ENCODE assay signal across 15 cellular contexts in the genomic region with DNA sequence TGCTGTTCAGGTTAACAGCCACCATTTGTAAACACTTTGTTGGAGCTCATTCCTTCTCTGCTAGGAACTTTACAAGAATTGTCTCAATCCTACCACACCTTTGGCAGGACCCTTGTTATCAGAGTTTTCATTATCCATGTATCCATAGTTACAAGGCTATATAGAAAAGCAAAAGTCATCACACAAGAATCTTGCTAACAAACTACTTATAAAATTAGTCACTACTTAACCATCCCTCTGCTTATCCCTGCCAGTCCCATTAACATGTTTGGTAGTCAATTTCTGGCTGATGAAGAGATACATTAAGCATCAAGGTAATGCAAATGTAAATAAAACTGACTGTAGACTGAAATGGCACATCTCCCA. TPM values are rescaled to one million over a fixed set of nuclear protein-coding genes. Genes with fewer than 3 reads are reported as not detected.
A peak's percentile ranks its signal among the peaks of the same experiment; 100 is the strongest.
DNase-seq lines count a peak whose midpoint lies in the region; FAIRE-seq and TF ChIP-seq lines count a peak whose summit lies in the region.
"Had no signal": no experiment of that assay in that cellular context is flagged by ENCODE, and none has a peak within 500 bp of the region (broad histone marks: within the 10 kb centered on the region; RNA-seq: fewer than 3 reads in every experiment).

No MANE protein-coding gene starts in this region.

- H3K9me1 ChIP-seq in keratinocyte (ENCODE audit: control insufficient read depth, extremely low read depth, insufficient read depth, low read length) = peaks cover 2% of the 10 kb centered on the region

- no peak overlapping the region for H3K4me3 Mint-ChIP-seq in Calu3 (ENCODE audit: low read depth, unreplicated experiment)
- H3K4me3 Mint-ChIP-seq: activated CD8-positive, alpha-beta T cell treated with anti-CD3 and anti-CD28 coated beads for 36 hours; activated naive CD8-positive, alpha-beta T cell; immature natural killer cell; neural progenitor cell had no signal

- H3K18ac ChIP-seq in neuronal stem cell (ENCODE audit: low read length) = no peak overlapping the region

- H3K14ac ChIP-seq in neuronal stem cell (ENCODE audit: low read length) = no peak overlapping the region

- FAIRE-seq in keratinocyte (lab: Jason Lieb, UNC) = peak; percentile 59

- intact Hi-C loops in Calu3 (cut with micrococcal nuclease; ENCODE audit: unreplicated experiment) = no loop called here

- H3K4me3 ChIP-seq in keratinocyte (ENCODE audit: control insufficient read depth in 2 of 3, extremely low read depth in 1 of 3, insufficient read depth in 2 of 3, low read depth in 1 of 3, low read length in 3 of 3) (no peak overlapping the region), neuronal stem cell (ENCODE audit: low read length in 2 of 2) (no peak overlapping the region)
- H3K4me3 ChIP-seq: BLaER1, HAP-1, neural progenitor cell had no signal

- no peak overlapping the region for H2BK120ac ChIP-seq in neuronal stem cell (ENCODE audit: low read depth, low read length)

- no peak overlapping the region for H4K8ac ChIP-seq in neuronal stem cell (ENCODE audit: low read depth, low read length)

- H3K4me1 ChIP-seq in keratinocyte (ENCODE audit: control insufficient read depth, extremely low read depth, insufficient read depth, low read length) (peaks cover 18% of the 10 kb centered on the region), neuronal stem cell (ENCODE audit: control insufficient read depth in 2 of 2, insufficient read depth in 1 of 2, low read depth in 1 of 2, low read length in 2 of 2) (no peaks in the 10 kb centered on the region)
- H3K4me1 ChIP-seq: BLaER1, neural progenitor cell had no signal

- no peak overlapping the region for H2BK5ac ChIP-seq in neuronal stem cell (ENCODE audit: low read length)

- H4K91ac ChIP-seq in neuronal stem cell (ENCODE audit: low read depth, low read length, poor library complexity) = no peak overlapping the region

- TF ChIP-seq CTCF in Calu3 (IDR thresholded peaks at IDR 0.05; ENCODE audit: unreplicated experiment) (no peak), keratinocyte (optimal IDR thresholded peaks at IDR 0.05 in 1 of 3, IDR thresholded peaks at IDR 0.05 in 1 of 3, conservative IDR thresholded peaks at IDR 0.05 in 1 of 3; ENCODE audit: extremely low read depth in 1 of 3, insufficient read depth in 2 of 3, low read length in 3 of 3) (no peak)

- DNase-seq in Calu3 (no peak), T1000 (lab: John Stamatoyannopoulos, UW) (peak; percentile 37), keratinocyte (ENCODE audit: low read depth, low spot score) (no peak), neuronal stem cell (ENCODE audit: low spot score) (no peak), SIG-M5 treated with dmso at 0.1 percent for 504 hours (lab: John Stamatoyannopoulos, UW; ENCODE audit: unreplicated experiment) (no peak), NCI-H2029 (lab: John Stamatoyannopoulos, UW) (no peak)
- DNase-seq: activated CD8-positive, alpha-beta T cell treated with anti-CD3 and anti-CD28 coated beads for 36 hours; immature natural killer cell; NCI-H1048; NCI-H526; substantia nigra had no signal

- no peaks in the 10 kb centered on the region for H4K20me1 ChIP-seq in keratinocyte (ENCODE audit: control insufficient read depth, extremely low read depth, insufficient read depth, low read length)

- H3K9me3 ChIP-seq in keratinocyte (ENCODE audit: control insufficient read depth, low read depth, low read length) (no peaks in the 10 kb centered on the region), neuronal stem cell (replicated peaks in 1 of 2; ENCODE audit: control insufficient read depth in 2 of 2, insufficient read depth in 1 of 2, low read depth in 1 of 2, low read length in 2 of 2) (no peaks in the 10 kb centered on the region)
- H3K9me3 ChIP-seq: BLaER1, HAP-1 had no signal

- no peak overlapping the region for H2AK5ac ChIP-seq in neuronal stem cell (ENCODE audit: low read depth, low read length)

- H2BK15ac ChIP-seq in neuronal stem cell (ENCODE audit: low read length) = no peak overlapping the region

- no peaks in the 10 kb centered on the region for H3K79me2 ChIP-seq in keratinocyte (ENCODE audit: control insufficient read depth, insufficient read depth, low read length)

- H3K27me3 Mint-ChIP-seq in Calu3 (ENCODE audit: unreplicated experiment) = no peaks in the 10 kb centered on the region
- H3K27me3 Mint-ChIP-seq: activated CD8-positive, alpha-beta T cell treated with anti-CD3 and anti-CD28 coated beads for 36 hours; activated naive CD8-positive, alpha-beta T cell had no signal

- no peaks in the 10 kb centered on the region for H3K79me1 ChIP-seq in neuronal stem cell (ENCODE audit: low read depth, low read length)

- no peaks in the 10 kb centered on the region for H3K27me3 ChIP-seq in keratinocyte (ENCODE audit: control insufficient read depth, extremely low read depth, insufficient read depth, low read length)
- H3K27me3 ChIP-seq in neuronal stem cell (ENCODE audit: control insufficient read depth in 3 of 3, insufficient read depth in 3 of 3, low read depth in 1 of 3, low read length in 3 of 3) = no peaks in the 10 kb centered on the region
- H3K27me3 ChIP-seq: BLaER1, neural progenitor cell had no signal

- no peaks in the 10 kb centered on the region for H3K9me3 Mint-ChIP-seq in Calu3 (ENCODE audit: low read depth, unreplicated experiment)
- H3K9me3 Mint-ChIP-seq: activated CD8-positive, alpha-beta T cell treated with anti-CD3 and anti-CD28 coated beads for 36 hours; immature natural killer cell; neural progenitor cell had no signal

- H3K36me3 Mint-ChIP-seq in Calu3 (ENCODE audit: insufficient read depth, unreplicated experiment) = no peaks in the 10 kb centered on the region
- H3K36me3 Mint-ChIP-seq: neural progenitor cell had no signal

- H3K4ac ChIP-seq in neuronal stem cell (ENCODE audit: low read length) = no peak overlapping the region

- peaks cover 19% of the 10 kb centered on the region for H3K4me1 Mint-ChIP-seq in Calu3 (ENCODE audit: low read depth, unreplicated experiment)
- H3K4me1 Mint-ChIP-seq: neural progenitor cell had no signal

- H2BK12ac ChIP-seq in neuronal stem cell (ENCODE audit: low read length) = no peak overlapping the region

- no TSS peak for BruUV-seq in Calu3 (replicated peaks; lab: Mats Ljungman, UMichigan)

- peak overlapping the region; percentile 29 for H3K27ac Mint-ChIP-seq in Calu3 (ENCODE audit: unreplicated experiment)
- H3K27ac Mint-ChIP-seq: activated CD8-positive, alpha-beta T cell treated with anti-CD3 and anti-CD28 coated beads for 36 hours; activated naive CD8-positive, alpha-beta T cell; immature natural killer cell; neural progenitor cell had no signal

- H3K27ac ChIP-seq in keratinocyte (ENCODE audit: control insufficient read depth, insufficient read depth, low read length) (peak overlapping the region; percentile 68), neuronal stem cell (replicated peaks; ENCODE audit: low read length) (no peak overlapping the region)
- H3K27ac ChIP-seq: BLaER1, neural progenitor cell had no signal

- H3K4me2 ChIP-seq in keratinocyte (ENCODE audit: control insufficient read depth, extremely low read depth, insufficient read depth, low read depth, low read length) = no peak overlapping the region
- no peak overlapping the region for H3K4me2 ChIP-seq in neuronal stem cell (ENCODE audit: insufficient read depth, low read length, poor library complexity, severe bottlenecking)
- H3K4me2 ChIP-seq: BLaER1, neural progenitor cell had no signal

- dilution Hi-C loops in keratinocyte (cut with MboI; ENCODE audit: extremely low pct_ligation_motif_present, low sequenced_read_pairs) = no loop called here

- H2AFZ ChIP-seq in keratinocyte (ENCODE audit: control insufficient read depth, low read length) (no peak overlapping the region), neuronal stem cell (ENCODE audit: low read length) (no peak overlapping the region)
- H2AFZ ChIP-seq: neural progenitor cell had no signal

- peak overlapping the region; percentile 28 for H3K9ac ChIP-seq in keratinocyte (ENCODE audit: control insufficient read depth, extremely low read depth, insufficient read depth, low read length)
- H3K9ac ChIP-seq in neuronal stem cell (ENCODE audit: low read depth, low read length, poor library complexity) = no peak overlapping the region
- H3K9ac ChIP-seq: BLaER1, neural progenitor cell had no signal

- CTCF ChIA-PET in Calu3 (lab: Charles Lee) = interaction anchor here (0.9 to 1.0 kb wide), 2 partner anchors 11 to 13 kb away, joined by 3 to 4 read pairs; a partner anchor contains a TSS

- H3K36me3 ChIP-seq in keratinocyte (ENCODE audit: control insufficient read depth in 2 of 2, extremely low read depth in 1 of 2, insufficient read depth in 2 of 2, low read length in 2 of 2) (no peaks in the 10 kb centered on the region), neuronal stem cell (replicated peaks in 1 of 2; ENCODE audit: control insufficient read depth in 2 of 2, insufficient read depth in 2 of 2, low read length in 2 of 2) (no peaks in the 10 kb centered on the region)
- H3K36me3 ChIP-seq: HAP-1, neural progenitor cell had no signal

- H3K23ac ChIP-seq in neuronal stem cell (ENCODE audit: low read depth, low read length, poor library complexity) = no peak overlapping the region

RNA-seq across cellular contexts. Expression of a gene that starts 10.4 kb away (rescaled TPM):
- total RNA-seq in Calu3 (2022) = 5.2 and 6.1 TPM in 2 replicates
- polyA plus RNA-seq in keratinocyte = 2.0 to 2.7 TPM (median 2.3 TPM) in 3 replicates
- 0.62 TPM for polyA plus RNA-seq in keratinocyte (2011; ENCODE audit: low read depth)
- polyA plus RNA-seq in keratinocyte (2011; cell fraction: cytosol; rRNA removed) = 0.96 and 1.3 TPM in 2 replicates
- 3.0 and 3.1 TPM in 2 replicates for polyA plus RNA-seq in keratinocyte (2011; cell fraction: nucleus; rRNA removed)
- 1.5 and 1.6 TPM in 2 replicates for polyA plus RNA-seq in keratinocyte (2012; ENCODE audit: low replicate concordance)
- polyA minus RNA-seq in keratinocyte = 4.6 to 5.8 TPM (median 4.9 TPM) in 3 replicates
- polyA minus RNA-seq in keratinocyte (2011; cell fraction: cytosol; rRNA and poly(A)+ RNA removed) = 2.9 TPM
- polyA minus RNA-seq in keratinocyte (2011; cell fraction: nucleus; rRNA and poly(A)+ RNA removed) = 3.9 and 4.0 TPM in 2 replicates
- 1.9 TPM for polyA plus RNA-seq in neuronal stem cell (2013, experiment 1 of 2)
- polyA plus RNA-seq in neuronal stem cell (2013, experiment 2 of 2) = 2.2 TPM

RNA-seq across cellular contexts. Expression of a gene that starts 10.6 kb away (rescaled TPM):
- 37.9 and 39.9 TPM in 2 replicates for total RNA-seq in Calu3 (2022)
- 23.9 to 41.5 TPM (median 24.3 TPM) in 3 replicates for polyA plus RNA-seq in keratinocyte
- 23.5 TPM for polyA plus RNA-seq in keratinocyte (2011; ENCODE audit: low read depth)
- polyA plus RNA-seq in keratinocyte (2011; cell fraction: cytosol; rRNA removed) = 24.2 and 38.6 TPM in 2 replicates
- polyA plus RNA-seq in keratinocyte (2011; cell fraction: nucleus; rRNA removed) = 21.7 and 30.7 TPM in 2 replicates
- 19.9 and 24.6 TPM in 2 replicates for polyA plus RNA-seq in keratinocyte (2012; ENCODE audit: low replicate concordance)
- 14.4 to 29.9 TPM (median 28.4 TPM) in 3 replicates for polyA minus RNA-seq in keratinocyte
- 24.2 TPM for polyA minus RNA-seq in keratinocyte (2011; cell fraction: cytosol; rRNA and poly(A)+ RNA removed)
- 9.8 and 13.0 TPM in 2 replicates for polyA minus RNA-seq in keratinocyte (2011; cell fraction: nucleus; rRNA and poly(A)+ RNA removed)
- 11.8 TPM for polyA plus RNA-seq in neuronal stem cell (2013, experiment 1 of 2)
- 11.6 TPM for polyA plus RNA-seq in neuronal stem cell (2013, experiment 2 of 2)

RNA-seq across cellular contexts. Expression of a gene that starts 13.2 kb away (rescaled TPM):
- 20.2 and 20.5 TPM in 2 replicates for total RNA-seq in Calu3 (2022)
- 4.3 to 4.9 TPM (median 4.4 TPM) in 3 replicates for polyA plus RNA-seq in keratinocyte
- 1.5 TPM for polyA plus RNA-seq in keratinocyte (2011; ENCODE audit: low read depth)
- 3.0 and 3.4 TPM in 2 replicates for polyA plus RNA-seq in keratinocyte (2011; cell fraction: cytosol; rRNA removed)
- 5.0 and 8.0 TPM in 2 replicates for polyA plus RNA-seq in keratinocyte (2011; cell fraction: nucleus; rRNA removed)
- polyA plus RNA-seq in keratinocyte (2012; ENCODE audit: low replicate concordance) = 6.1 and 7.7 TPM in 2 replicates
- 19.7 to 22.0 TPM (median 20.8 TPM) in 3 replicates for polyA minus RNA-seq in keratinocyte
- 8.8 TPM for polyA minus RNA-seq in keratinocyte (2011; cell fraction: cytosol; rRNA and poly(A)+ RNA removed)
- polyA minus RNA-seq in keratinocyte (2011; cell fraction: nucleus; rRNA and poly(A)+ RNA removed) = 7.1 and 8.9 TPM in 2 replicates
- polyA plus RNA-seq in neuronal stem cell (2013, experiment 1 of 2) = 11.3 TPM
- polyA plus RNA-seq in neuronal stem cell (2013, experiment 2 of 2) = 11.6 TPM

RNA-seq across cellular contexts. Expression of a gene that starts 19.6 kb away (rescaled TPM):
- total RNA-seq in Calu3 (2022) = 3.8 and 5.8 TPM in 2 replicates
- 0.19 TPM in 1 of 3 replicates, not detected in the others for polyA plus RNA-seq in keratinocyte
- polyA plus RNA-seq in keratinocyte (2011; ENCODE audit: low read depth) = not detected
- polyA plus RNA-seq in keratinocyte (2011; cell fraction: cytosol; rRNA removed) = not detected in 2 replicates
- 0.90 and 2.2 TPM in 2 replicates for polyA plus RNA-seq in keratinocyte (2011; cell fraction: nucleus; rRNA removed)
- polyA plus RNA-seq in keratinocyte (2012; ENCODE audit: low replicate concordance) = 0.16 TPM in 1 of 2 replicates, not detected in the other
- polyA minus RNA-seq in keratinocyte = 0.53 TPM in 1 of 3 replicates, not detected in the others
- not detected for polyA minus RNA-seq in keratinocyte (2011; cell fraction: cytosol; rRNA and poly(A)+ RNA removed)
- polyA minus RNA-seq in keratinocyte (2011; cell fraction: nucleus; rRNA and poly(A)+ RNA removed) = not detected in 2 replicates
- 0.28 TPM for polyA plus RNA-seq in neuronal stem cell (2013, experiment 1 of 2)
- polyA plus RNA-seq in neuronal stem cell (2013, experiment 2 of 2) = 0.21 TPM
- polyA plus RNA-seq: immature natural killer cell had no signal

RNA-seq across cellular contexts. Expression of a gene that starts 23.2 kb away (rescaled TPM):
- total RNA-seq in Calu3 (2022) = 6.8 and 8.3 TPM in 2 replicates
- polyA plus RNA-seq in keratinocyte = 0.49 to 0.97 TPM (median 0.54 TPM) in 3 replicates
- polyA plus RNA-seq in keratinocyte (2011; ENCODE audit: low read depth) = not detected
- 0.18 and 0.25 TPM in 2 replicates for polyA plus RNA-seq in keratinocyte (2011; cell fraction: cytosol; rRNA removed)
- 3.0 and 5.0 TPM in 2 replicates for polyA plus RNA-seq in keratinocyte (2011; cell fraction: nucleus; rRNA removed)
- 0.30 and 1.1 TPM in 2 replicates for polyA plus RNA-seq in keratinocyte (2012; ENCODE audit: low replicate concordance)
- polyA minus RNA-seq in keratinocyte = 0.26 TPM in 1 of 3 replicates, not detected in the others
- not detected for polyA minus RNA-seq in keratinocyte (2011; cell fraction: cytosol; rRNA and poly(A)+ RNA removed)
- 2.2 and 2.7 TPM in 2 replicates for polyA minus RNA-seq in keratinocyte (2011; cell fraction: nucleus; rRNA and poly(A)+ RNA removed)
- 0.75 TPM for polyA plus RNA-seq in neuronal stem cell (2013, experiment 1 of 2)
- 0.62 TPM for polyA plus RNA-seq in neuronal stem cell (2013, experiment 2 of 2)
